28 cellular contexts compared by ENCODE assay signal in genomic region chr5:136089804-136090203, GRCh38. TPM values are rescaled to one million over a fixed set of nuclear protein-coding genes. Genes with fewer than 3 reads are reported as not detected.
DNase-seq lines count a peak whose midpoint lies in the region; ATAC-seq and TF ChIP-seq lines count a peak whose summit lies in the region.
"Had no signal": no experiment of that assay in that cellular context is flagged by ENCODE, and none has a peak within 500 bp of the region (broad histone marks: within the 10 kb centered on the region; RNA-seq: fewer than 3 reads in every experiment).

No MANE protein-coding gene starts in this region.

- TF ChIP-seq RAD21 in SK-N-SH (IDR thresholded peaks at IDR 0.05; ENCODE audit: low read length), result no peak

- CTCF ChIA-PET in SK-N-SH (lab: Yijun Ruan, JAX), result interaction anchor here (0.9 kb wide), 1 partner anchor 11 kb away, joined by 3 read pairs; no protein-coding TSS in a partner anchor

- peak; percentile 69 for DNase-seq in HT-29 (ENCODE audit: low spot score)
- no peak for DNase-seq in SK-N-SH
- peak; percentile 33 to 71 for DNase-seq in left colon
- DNase-seq in sigmoid colon, result peak; percentile 68
- DNase-seq in NCI-H524 treated with DMSO at 0.1 percent for 48 hours (lab: John Stamatoyannopoulos, UW), result no peak
- no peak for DNase-seq in HuH-7 (ENCODE audit: low spot score)
- no peak for DNase-seq in activated naive CD8-positive, alpha-beta T cell treated with anti-CD3 and anti-CD28 coated beads for 36 hours
- DNase-seq in SHP77 (lab: John Stamatoyannopoulos, UW), result no peak
- DNase-seq: activated CD4-positive, alpha-beta T cell treated with anti-CD3 and anti-CD28 coated beads for 4 hours; activated CD8-positive, alpha-beta memory T cell treated with anti-CD3 and anti-CD28 coated beads for 24 hours; activated effector memory CD4-positive, alpha-beta T cell treated with anti-CD3 and anti-CD28 coated beads, Interleukin-2, amount 50 U/mL, for 16 hours; activated naive CD8-positive, alpha-beta T cell treated with anti-CD3 and anti-CD28 coated beads, Interleukin-2, amount 10 ng/mL, durations not matched to agents 7 days and 5 days; glutamatergic neuron; GOT3; IMR-90; islet precursor cell; lower lobe of right lung; NCI-H1417; NCI-H2029 treated with DMSO at 0.1 percent for 48 hours; pancreas; right lobe of liver; SJCRH30; stimulated activated CD4-positive, alpha-beta T cell treated with anti-CD3 and anti-CD28 coated beads, Interleukin-4, amount 100 ng/mL, for 24 hours; substantia nigra; T-helper 17 cell had no signal

- H2AFZ ChIP-seq in SK-N-SH (ENCODE audit: low read depth), result no peak overlapping the region

- peaks cover 6% of the 10 kb centered on the region for H3K27me3 Mint-ChIP-seq in activated naive CD8-positive, alpha-beta T cell treated with anti-CD3 and anti-CD28 coated beads for 36 hours

- POLR2A ChIA-PET in SK-N-SH (lab: Yijun Ruan, JAX), result no interaction called here

- intact Hi-C loops in left colon (cut with DNase I, micrococcal nuclease), result loop anchor here in 1 of 2 donors (5.0 to 10.0 kb wide), 2 partner anchors 42 to 205 kb away; partner anchors contain the start of gene SMAD5
- intact Hi-C loops in sigmoid colon (cut with DNase I), result loop anchor here (2.0 to 5.0 kb wide), 3 partner anchors 43 to 203 kb away; partner anchors contain the start of gene SMAD5

- H3K4me1 ChIP-seq in SK-N-SH (ENCODE audit: control insufficient read depth in 1 of 2, insufficient read depth in 2 of 2, low read depth in 1 of 2, low read length in 1 of 2), result no peaks in the 10 kb centered on the region
- peaks cover 0 to 36% (median 24%) of the 10 kb centered on the region in 4 donors for H3K4me1 ChIP-seq in sigmoid colon

- no peak overlapping the region for H3K4me2 ChIP-seq in SK-N-SH
- H3K4me2 ChIP-seq: BLaER1 treated with 17β-estradiol and CSF1 and Interleukin-3, amounts not matched to agents 10 nM and 100 nM had no signal

- H3K36me3 Mint-ChIP-seq in activated naive CD8-positive, alpha-beta T cell treated with anti-CD3 and anti-CD28 coated beads for 36 hours, result no peaks in the 10 kb centered on the region
- H3K36me3 Mint-ChIP-seq: activated naive CD8-positive, alpha-beta T cell treated with anti-CD3 and anti-CD28 coated beads, Interleukin-2, amount 10 ng/mL, durations not matched to agents 7 days and 5 days; stimulated activated effector memory CD8-positive, alpha-beta T cell treated with anti-CD3 and anti-CD28 coated beads, Interleukin-12 subunit alpha, Interleukin-12 subunit beta, amount 100 ng/mL, for 72 hours had no signal

- H3K9me3 ChIP-seq in SK-N-SH (no peaks in the 10 kb centered on the region), sigmoid colon (no peaks in the 10 kb centered on the region)
- H3K9me3 ChIP-seq: BLaER1 treated with 17β-estradiol and CSF1 and Interleukin-3, amounts not matched to agents 10 nM and 100 nM; lower lobe of right lung; pancreas; right lobe of liver; SJCRH30 had no signal

- no peak overlapping the region for H3K9ac ChIP-seq in SK-N-SH
- H3K9ac ChIP-seq: BLaER1 treated with 17β-estradiol and CSF1 and Interleukin-3, amounts not matched to agents 10 nM and 100 nM had no signal

- H3K27ac ChIP-seq in SK-N-SH (ENCODE audit: low read depth in 2 of 2, low read length in 1 of 2) (no peak overlapping the region), sigmoid colon (peak overlapping the region in 2 of 4 donors; percentile 67 to 74)
- H3K27ac ChIP-seq: BLaER1 treated with 17β-estradiol and CSF1 and Interleukin-3, amounts not matched to agents 10 nM and 100 nM; epithelial cell of prostate; lower lobe of right lung; right lobe of liver; SJCRH30 had no signal

- H3K4me3 ChIP-seq in SK-N-SH (ENCODE audit: low read depth in 2 of 2, low read length in 1 of 2) (no peak overlapping the region), sigmoid colon (no peak overlapping the region)
- H3K4me3 ChIP-seq: BLaER1 treated with 17β-estradiol and CSF1 and Interleukin-3, amounts not matched to agents 10 nM and 100 nM; lower lobe of right lung; pancreas; right lobe of liver; SJCRH30 had no signal

- H4K20me1 ChIP-seq in SK-N-SH (ENCODE audit: insufficient read depth), result no peaks in the 10 kb centered on the region
- H4K20me1 ChIP-seq: BLaER1 treated with 17β-estradiol and CSF1 and Interleukin-3, amounts not matched to agents 10 nM and 100 nM had no signal

- H3K36me3 ChIP-seq in SK-N-SH (replicated peaks in 1 of 2; ENCODE audit: control insufficient read depth in 1 of 2, insufficient read depth in 2 of 2, low read length in 1 of 2) (no peaks in the 10 kb centered on the region), sigmoid colon (no peaks in the 10 kb centered on the region)
- H3K36me3 ChIP-seq: BLaER1 treated with 17β-estradiol and CSF1 and Interleukin-3, amounts not matched to agents 10 nM and 100 nM; lower lobe of right lung; pancreas; right lobe of liver; SJCRH30 had no signal

- H3K4me3 Mint-ChIP-seq in activated naive CD8-positive, alpha-beta T cell treated with anti-CD3 and anti-CD28 coated beads for 36 hours, result no peak overlapping the region
- H3K4me3 Mint-ChIP-seq: activated naive CD8-positive, alpha-beta T cell treated with anti-CD3 and anti-CD28 coated beads, Interleukin-2, amount 10 ng/mL, durations not matched to agents 7 days and 5 days; stimulated activated effector memory CD8-positive, alpha-beta T cell treated with anti-CD3 and anti-CD28 coated beads, Interleukin-12 subunit alpha, Interleukin-12 subunit beta, amount 100 ng/mL, for 72 hours; T-helper 17 cell had no signal

- TF ChIP-seq CTCF in SK-N-SH (IDR thresholded peaks at IDR 0.05) (no peak), sigmoid colon (IDR thresholded peaks at IDR 0.05) (no peak)

- WGBS in SK-N-SH (ENCODE audit: low lambda C conversion rate), result 73% methylated on average over 7 of the region's 7 CpGs
- 29 to 60% methylated on average over 7 of the region's 7 CpGs for WGBS in sigmoid colon, 2 donors

- no peaks in the 10 kb centered on the region for H3K27me3 ChIP-seq in SK-N-SH (ENCODE audit: insufficient read depth)
- no peaks in the 10 kb centered on the region for H3K27me3 ChIP-seq in sigmoid colon
- H3K27me3 ChIP-seq: BLaER1 treated with 17β-estradiol and CSF1 and Interleukin-3, amounts not matched to agents 10 nM and 100 nM; pancreas; right lobe of liver; SJCRH30 had no signal

- TF ChIP-seq POLR2A in sigmoid colon (IDR thresholded peaks at IDR 0.05), result no peak

- no peaks in the 10 kb centered on the region for H3K79me2 ChIP-seq in SK-N-SH (ENCODE audit: insufficient read depth)

- TF ChIP-seq EP300 in SK-N-SH (IDR thresholded peaks at IDR 0.05; ENCODE audit: borderline replicate concordance in 1 of 2, low read depth in 1 of 2, low read length in 1 of 2) (no peak), sigmoid colon (IDR thresholded peaks at IDR 0.05) (peak; percentile 32 to 87 (median 69))

- no peaks in the 10 kb centered on the region for H3K9me3 Mint-ChIP-seq in activated naive CD8-positive, alpha-beta T cell treated with anti-CD3 and anti-CD28 coated beads for 36 hours
- H3K9me3 Mint-ChIP-seq: activated naive CD8-positive, alpha-beta T cell treated with anti-CD3 and anti-CD28 coated beads, Interleukin-2, amount 10 ng/mL, durations not matched to agents 7 days and 5 days; stimulated activated effector memory CD8-positive, alpha-beta T cell treated with anti-CD3 and anti-CD28 coated beads, Interleukin-12 subunit alpha, Interleukin-12 subunit beta, amount 100 ng/mL, for 72 hours had no signal

- no peaks in the 10 kb centered on the region for H3F3A ChIP-seq in SK-N-SH (replicated peaks; ENCODE audit: insufficient read depth)

- H3K9me2 ChIP-seq in SK-N-SH, result no peaks in the 10 kb centered on the region

- peak; percentile 82 for ATAC-seq in left colon
- ATAC-seq: pancreas; right lobe of liver; stimulated activated effector memory CD8-positive, alpha-beta T cell treated with anti-CD3 and anti-CD28 coated beads, Interleukin-12 subunit alpha, Interleukin-12 subunit beta, amount 100 ng/mL, for 72 hours; T-helper 17 cell had no signal

- no peak overlapping the region for H3K27ac Mint-ChIP-seq in activated naive CD8-positive, alpha-beta T cell treated with anti-CD3 and anti-CD28 coated beads for 36 hours
- H3K27ac Mint-ChIP-seq: activated naive CD8-positive, alpha-beta T cell treated with anti-CD3 and anti-CD28 coated beads, Interleukin-2, amount 10 ng/mL, durations not matched to agents 7 days and 5 days; stimulated activated effector memory CD8-positive, alpha-beta T cell treated with anti-CD3 and anti-CD28 coated beads, Interleukin-12 subunit alpha, Interleukin-12 subunit beta, amount 100 ng/mL, for 72 hours; T-helper 17 cell had no signal

- H3K4me1 Mint-ChIP-seq in activated naive CD8-positive, alpha-beta T cell treated with anti-CD3 and anti-CD28 coated beads for 36 hours, result no peaks in the 10 kb centered on the region
- H3K4me1 Mint-ChIP-seq: activated naive CD8-positive, alpha-beta T cell treated with anti-CD3 and anti-CD28 coated beads, Interleukin-2, amount 10 ng/mL, durations not matched to agents 7 days and 5 days; stimulated activated effector memory CD8-positive, alpha-beta T cell treated with anti-CD3 and anti-CD28 coated beads, Interleukin-12 subunit alpha, Interleukin-12 subunit beta, amount 100 ng/mL, for 72 hours had no signal

TF ChIP-seq in SK-N-SH, 30 proteins besides CTCF, POLR2A, EP300 and RAD21 (continues in another document):
- TF ChIP-seq GATA2 (CRISPR knock-in tag; IDR thresholded peaks at IDR 0.05), result no peak

RNA-seq across cellular contexts. Expression of gene SMAD5, which starts 42.8 kb away (rescaled TPM):
- total RNA-seq in HT-29 (2014; rRNA removed; shearing (Covaris generic)), result 12.4 and 14.5 TPM in 2 replicates
- 26.9 and 36.1 TPM in 2 replicates for polyA plus RNA-seq in SK-N-SH (2012; rRNA removed)
- 30.7 and 35.1 TPM in 2 replicates for polyA plus RNA-seq in SK-N-SH (2012; cell fraction: cytosol; rRNA removed)
- polyA plus RNA-seq in SK-N-SH (2012; cell fraction: nucleus; rRNA removed), result 22.5 and 37.2 TPM in 2 replicates
- total RNA-seq in left colon, result 10 to 100 TPM; 45.6 to 46.8 TPM
- 10 to 100 TPM; 47.6 to 85.0 (median 59.8) TPM for total RNA-seq in sigmoid colon
- polyA plus RNA-seq in sigmoid colon, result 1 to 10 TPM; 4.9 to 9.7 (median 6.6) TPM
- 10 to 100 TPM; 10.1 to 10.4 TPM for total RNA-seq in activated naive CD8-positive, alpha-beta T cell treated with anti-CD3 and anti-CD28 coated beads for 36 hours

Comparison
In these comparisons a context has a peak if more than half of its experiments do, and no peak if none do; other contexts are left out.
1. DNase-seq: peak in HT-29 (single experiment), left colon (2 of 2) and sigmoid colon (single experiment); none in SK-N-SH (single experiment), NCI-H524 treated with DMSO at 0.1 percent for 48 hours (single experiment), HuH-7 (single experiment), activated naive CD8-positive, alpha-beta T cell treated with anti-CD3 and anti-CD28 coated beads for 36 hours (single experiment) and SHP77 (0 of 2).